In the genomic region with DNA sequence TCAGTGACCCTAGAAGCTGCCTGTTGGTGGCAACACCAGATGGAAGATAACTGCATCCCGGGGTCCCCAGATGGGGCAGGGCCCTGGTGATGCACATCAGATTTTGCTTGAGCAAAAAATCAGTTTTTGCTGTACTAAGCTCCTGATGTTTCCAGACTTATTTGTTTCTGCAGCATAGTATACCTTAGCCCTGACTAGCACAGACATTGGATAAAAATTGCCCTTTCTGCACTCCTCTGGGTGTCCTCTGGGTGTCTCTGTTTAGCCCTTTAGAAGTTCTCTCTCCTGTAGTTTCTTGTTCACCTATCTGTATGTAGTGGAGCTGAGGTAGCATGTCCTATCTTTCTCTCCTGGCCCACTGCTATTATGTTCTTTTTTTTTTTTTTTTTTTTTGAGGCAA, we compare ENCODE assay signal across 8 cellular contexts. TPM values are rescaled to one million over a fixed set of nuclear protein-coding genes. Genes with fewer than 3 reads are reported as not detected.
DNase-seq lines count a peak whose midpoint lies in the region; ATAC-seq and TF ChIP-seq lines count a peak whose summit lies in the region.

No MANE protein-coding gene starts in this region.

- CTCF ChIA-PET in PC-3 (lab: Charles Lee), result interaction anchor here (0.6 to 1.2 kb wide), 4 partner anchors 45 to 278 kb away, joined by 3 to 8 read pairs (median 4); no protein-coding TSS in a partner anchor

- H3K9me3 ChIP-seq in H9 (ENCODE audit: control insufficient read depth, low read depth, low read length) (no peaks in the 10 kb centered on the region), PC-3 (ENCODE audit: low read length) (no peaks in the 10 kb centered on the region), fibroblast of lung (ENCODE audit: control insufficient read depth, insufficient read depth, low read depth, low read length) (no peaks in the 10 kb centered on the region), prostate gland (no peaks in the 10 kb centered on the region), tibial artery (no peaks in the 10 kb centered on the region)

- H3F3A ChIP-seq in PC-3 (ENCODE audit: low read length, unreplicated experiment), result no peaks in the 10 kb centered on the region

- no peak overlapping the region for H2BK15ac ChIP-seq in H9 (ENCODE audit: low read depth, low read length)

- WGBS in H9 (ENCODE audit: extremely low coverage, insufficient read length, low lambda C conversion rate), result no CpG with 5 or more reads among the region's 1 CpG
- WGBS in prostate gland, result 90% methylated on average over 1 of the region's 1 CpG

- H3K36me3 Mint-ChIP-seq in H9 (ENCODE audit: insufficient read depth in 1 of 3, low read depth in 3 of 3), result 0 out of 7 replicates have a peak, but pooled peaks cover 0 to 4% (median 0%) of the 10 kb centered on the region in 3 experiments

- intact Hi-C loops in PC-3 (cut with micrococcal nuclease), result loop anchor here (1.0 kb wide), 2 partner anchors 214 to 277 kb away; no protein-coding TSS in a partner anchor
- intact Hi-C loops in prostate gland (cut with DNase I), result loop anchor here (10.0 kb wide), 1 partner anchor 148 kb away; no protein-coding TSS in a partner anchor
- intact Hi-C loops in tibial artery (cut with DNase I; ENCODE audit: low total_unique reads), result no loop called here

- H3K9me3 Mint-ChIP-seq in H9, result peaks cover 6% of the 10 kb centered on the region in 2 experiments; a peak in 4 of 5 replicates

- no peak overlapping the region for H2AFZ ChIP-seq in H9 (ENCODE audit: low read length)
- H2AFZ ChIP-seq in PC-3 (ENCODE audit: low read length), result no peak overlapping the region
- no peak overlapping the region for H2AFZ ChIP-seq in fibroblast of lung (ENCODE audit: low read length)

- H3K27me3 Mint-ChIP-seq in H9 (ENCODE audit: low read depth), result peaks cover 18% of the 10 kb centered on the region

- no peak overlapping the region for H4K91ac ChIP-seq in H9 (ENCODE audit: insufficient read length, low read depth, low read length)

- no peaks in the 10 kb centered on the region for H3K23me2 ChIP-seq in H9 (ENCODE audit: insufficient read length, low read depth, low read length, poor library complexity, severe bottlenecking)

- H3K4me2 ChIP-seq in H9 (ENCODE audit: insufficient read depth, insufficient read length, low read length) (no peak overlapping the region), PC-3 (ENCODE audit: low read length) (no peak overlapping the region), fibroblast of lung (ENCODE audit: extremely low read depth, insufficient read depth, low read length) (no peak overlapping the region)

- H3K14ac ChIP-seq in H9 (ENCODE audit: insufficient read depth, low read length), result no peak overlapping the region

- no peak overlapping the region for H3K18ac ChIP-seq in H9 (ENCODE audit: insufficient read length, low read depth, low read length)

- no peak overlapping the region for H2BK120ac ChIP-seq in H9 (ENCODE audit: low read depth, low read length, poor library complexity, severe bottlenecking)

- no peak overlapping the region for H2BK5ac ChIP-seq in H9 (ENCODE audit: insufficient read length, low read length)

- no peak overlapping the region for H4K8ac ChIP-seq in H9 (replicated peaks; ENCODE audit: insufficient read length, low read depth, low read length)

- H2AK5ac ChIP-seq in H9 (ENCODE audit: insufficient read length, low read length), result no peak overlapping the region

- H3K4me3 ChIP-seq in PC-3 (ENCODE audit: low read length) (no peak overlapping the region), fibroblast of lung (replicated peaks in 1 of 4; ENCODE audit: control extremely low read depth in 1 of 4, insufficient read depth in 1 of 4, low read depth in 3 of 4, low read length in 4 of 4) (no peak overlapping the region), prostate gland (no peak overlapping the region), tibial artery (no peak overlapping the region)

- H2BK20ac ChIP-seq in H9 (ENCODE audit: low read depth, low read length, poor library complexity, severe bottlenecking), result no peak overlapping the region

- no peak overlapping the region for H3K56ac ChIP-seq in H9 (ENCODE audit: insufficient read length, low read depth, low read length)

- H3K79me2 ChIP-seq in H9 (ENCODE audit: insufficient read depth, low read length), result no peaks in the 10 kb centered on the region
- H3K79me2 ChIP-seq in PC-3 (ENCODE audit: low read length), result no peaks in the 10 kb centered on the region
- no peaks in the 10 kb centered on the region for H3K79me2 ChIP-seq in fibroblast of lung (ENCODE audit: control insufficient read depth, insufficient read depth, low read length)

- POLR2A ChIA-PET in PC-3 (lab: Charles Lee; ENCODE audit: unreplicated experiment), result no interaction called here

- H3K27ac ChIP-seq in H9 (ENCODE audit: insufficient read length, low read depth, low read length) (no peak overlapping the region), PC-3 (ENCODE audit: low read length) (no peak overlapping the region), fibroblast of lung (ENCODE audit: insufficient read depth, low read length) (no peak overlapping the region), prostate gland (no peak overlapping the region), tibial artery (no peak overlapping the region)

- no peak overlapping the region for H3K4me3 Mint-ChIP-seq in H9

- no peak for TF ChIP-seq POLR2A in prostate gland (IDR thresholded peaks at IDR 0.05)

- H3K79me1 ChIP-seq in H9 (ENCODE audit: insufficient read depth, low read depth, low read length, poor library complexity, severe bottlenecking), result no peaks in the 10 kb centered on the region

- H3K36me3 ChIP-seq in PC-3 (ENCODE audit: low read depth, low read length) (no peaks in the 10 kb centered on the region), fibroblast of lung (ENCODE audit: control insufficient read depth, insufficient read depth, low read length) (no peaks in the 10 kb centered on the region), prostate gland (no peaks in the 10 kb centered on the region), tibial artery (no peaks in the 10 kb centered on the region)

- no peak overlapping the region for H3K4ac ChIP-seq in H9 (ENCODE audit: low read depth, low read length)

- no peak overlapping the region for H2BK12ac ChIP-seq in H9 (ENCODE audit: insufficient read length, low read depth, low read length)

- peaks cover 3 to 4% of the 10 kb centered on the region in 2 experiments; a peak in 2 of 4 replicates for H3K4me1 Mint-ChIP-seq in H9

- H3K9me2 ChIP-seq in PC-3 (replicated peaks; ENCODE audit: low read length), result no peaks in the 10 kb centered on the region

- ATAC-seq in PC-3 (peak; percentile 62), HG03457 (IDR thresholded peaks at IDR 0.05; ENCODE audit: unreplicated experiment) (no peak), HG03097 (IDR thresholded peaks at IDR 0.05; ENCODE audit: low FRiP score, unreplicated experiment) (no peak)

- no peak overlapping the region for H3T11ph ChIP-seq in H9 (ENCODE audit: low read length)

- no peak overlapping the region for H4K5ac ChIP-seq in H9 (ENCODE audit: insufficient read length, low read depth, low read length)

- H3K27ac Mint-ChIP-seq in H9, result no peak overlapping the region

- TF ChIP-seq CTCF in H9 (conservative IDR thresholded peaks at IDR 0.05) (peak; percentile 63), PC-3 (conservative IDR thresholded peaks at IDR 0.05; ENCODE audit: low read depth, low read length) (peak; percentile 75), fibroblast of lung (conservative IDR thresholded peaks at IDR 0.05 in 1 of 2, IDR thresholded peaks at IDR 0.05 in 1 of 2; ENCODE audit: low read depth in 1 of 2, low read length in 2 of 2) (peak; percentile 33 to 48), prostate gland (IDR thresholded peaks at IDR 0.05) (peak in 1 of 4 experiments; percentile 31), tibial artery (IDR thresholded peaks at IDR 0.05) (no peak)

- no peak overlapping the region for H3K23ac ChIP-seq in H9 (ENCODE audit: insufficient read length, low read depth, low read length)

- no TSS peak for BruUV-seq in PC-3 (replicated peaks; lab: Mats Ljungman, UMichigan)

- no peaks in the 10 kb centered on the region for H3K27me3 ChIP-seq in H9 (ENCODE audit: insufficient read depth, low read length)
- H3K27me3 ChIP-seq in PC-3 (ENCODE audit: low read length), result no peaks in the 10 kb centered on the region
- H3K27me3 ChIP-seq in fibroblast of lung (ENCODE audit: control insufficient read depth, insufficient read depth, low read length), result peaks cover 14% of the 10 kb centered on the region
- H3K27me3 ChIP-seq in prostate gland (replicated peaks; ENCODE audit: insufficient read depth), result no peaks in the 10 kb centered on the region
- H3K27me3 ChIP-seq in tibial artery, result peaks cover 0 to 36% of the 10 kb centered on the region in 2 donors

- DNase-seq in DMS53 treated with DMSO at 0.1 percent for 48 hours (lab: John Stamatoyannopoulos, UW; ENCODE audit: unreplicated experiment) (peak; percentile 36), H9 (no peak), PC-3 (peak; percentile 71), fibroblast of lung (ENCODE audit: low read depth in 2 of 2) (peak in 1 of 2 donors; percentile 20), prostate gland (ENCODE audit: low spot score) (no peak), tibial artery (no peak)

- H3K9ac ChIP-seq in H9 (ENCODE audit: extremely low read depth, insufficient read length, low read length) (no peak overlapping the region), PC-3 (ENCODE audit: low read length) (no peak overlapping the region), fibroblast of lung (ENCODE audit: insufficient read depth, low read length) (no peak overlapping the region)

- H4K20me1 ChIP-seq in H9 (ENCODE audit: control insufficient read depth, insufficient read depth, insufficient read length), result no peaks in the 10 kb centered on the region
- H4K20me1 ChIP-seq in PC-3 (ENCODE audit: low read length), result no peaks in the 10 kb centered on the region
- H4K20me1 ChIP-seq in fibroblast of lung (ENCODE audit: control insufficient read depth, extremely low read depth, insufficient read depth, low read length), result no peaks in the 10 kb centered on the region

- H3K4me1 ChIP-seq in H9 (ENCODE audit: insufficient read depth, low read length) (no peaks in the 10 kb centered on the region), PC-3 (ENCODE audit: insufficient read depth, low read length) (peaks cover 20% of the 10 kb centered on the region), fibroblast of lung (ENCODE audit: control insufficient read depth, extremely low read depth, insufficient read depth, low read length) (no peaks in the 10 kb centered on the region), prostate gland (replicated peaks) (no peaks in the 10 kb centered on the region), tibial artery (peaks cover 0 to 12% (median 2%) of the 10 kb centered on the region in 4 donors)

RNA-seq across cellular contexts. Expression of gene PLA2G2C, which starts 30.3 kb away (rescaled TPM):
- total RNA-seq in H9 (2021), result not detected in 2 replicates
- total RNA-seq in PC-3 (2014; rRNA removed), result 0.12 TPM in 1 of 2 replicates, not detected in the other
- total RNA-seq in fibroblast of lung, result not detected in 2 replicates
- polyA plus RNA-seq in fibroblast of lung, result not detected in 2 replicates
- not detected in 2 replicates for polyA plus RNA-seq in fibroblast of lung (2012)
- polyA minus RNA-seq in fibroblast of lung (ENCODE audit: low replicate concordance), result not detected in 2 replicates
- under 1 TPM in 1 of 2 donors, not detected in 1; 0.23 TPM for total RNA-seq in prostate gland

RNA-seq across cellular contexts. Expression of gene UBXN10, which starts 30.7 kb away (rescaled TPM):
- total RNA-seq in H9 (2021), result 0.59 and 0.90 TPM in 2 replicates
- total RNA-seq in PC-3 (2014; rRNA removed), result 0.12 TPM in 1 of 2 replicates, not detected in the other
- 0.33 and 0.77 TPM in 2 replicates for total RNA-seq in fibroblast of lung
- polyA plus RNA-seq in fibroblast of lung, result not detected in 2 replicates
- 0.02 TPM in 1 of 2 replicates, not detected in the other for polyA plus RNA-seq in fibroblast of lung (2012)
- polyA minus RNA-seq in fibroblast of lung (ENCODE audit: low replicate concordance), result not detected in 2 replicates
- total RNA-seq in prostate gland, result 10 to 100 TPM in 1 of 2 donors, 1 to 10 TPM in 1; 1.6 to 10.6 TPM

Comparison
In these comparisons a context has a peak if more than half of its experiments do, and no peak if none do; other contexts are left out.
1. DNase-seq: peak in DMS53 treated with DMSO at 0.1 percent for 48 hours (single experiment) and PC-3 (single experiment); none in H9 (single experiment), prostate gland (single experiment) and tibial artery (0 of 2).
2. CTCF ChIP-seq: peak in H9 (single experiment), PC-3 (single experiment) and fibroblast of lung (2 of 2); none in tibial artery (0 of 2).